In the genomic region with DNA sequence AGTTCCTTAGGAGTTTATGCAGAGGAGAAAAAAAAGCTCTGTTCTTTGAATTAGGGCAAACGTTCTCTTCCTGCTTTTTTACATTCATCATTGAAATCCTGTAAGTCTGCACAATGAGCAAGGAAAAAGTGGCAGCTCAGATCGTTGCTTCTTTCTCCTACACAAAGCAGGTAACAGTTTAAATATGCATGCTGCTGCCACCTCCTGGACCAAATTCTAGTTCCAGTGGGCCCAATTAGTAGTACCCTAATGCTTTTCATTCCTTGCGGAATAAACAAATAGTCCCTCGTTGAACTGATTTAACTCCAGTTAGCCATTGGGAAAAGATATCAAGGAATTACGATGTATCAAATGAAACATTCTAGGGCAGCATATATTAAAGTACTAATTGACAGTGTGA, we compare ENCODE assay signal across 13 cellular contexts. TPM values are rescaled to one million over a fixed set of nuclear protein-coding genes. Genes with fewer than 3 reads are reported as not detected.
DNase-seq lines count a peak whose midpoint lies in the region; ATAC-seq, FAIRE-seq and TF ChIP-seq lines count a peak whose summit lies in the region.
"Had no signal": no experiment of that assay in that cellular context is flagged by ENCODE, and none has a peak within 500 bp of the region (broad histone marks: within the 10 kb centered on the region; RNA-seq: fewer than 3 reads in every experiment).

No MANE protein-coding gene starts in this region.

- in situ Hi-C loops in brain microvascular endothelial cell (cut with HindIII; ENCODE audit: low pct_ligation_motif_present, low sequenced_read_pairs): no loop called here

- H3K27ac ChIP-seq in brain microvascular endothelial cell: no peak overlapping the region

- intact Hi-C loops in left colon (cut with DNase I, micrococcal nuclease): no loop called here

- DNase-seq in Ammon's horn (ENCODE audit: low spot score) (peak; percentile 35), GM19239 (ENCODE audit: insufficient read length, low spot score) (no peak), brain microvascular endothelial cell (no peak), left colon (no peak), GM20000 (ENCODE audit: low spot score) (no peak), OCI-M2 (lab: John Stamatoyannopoulos, UW; ENCODE audit: unreplicated experiment) (no peak)
- DNase-seq: activated naive CD4-positive, alpha-beta T cell; DMS53; stimulated activated CD8-positive, alpha-beta memory T cell treated with anti-CD3 and anti-CD28 coated beads, Interleukin-4, amount 100 ng/mL, for 48 hours had no signal

- H3K27me3 ChIP-seq in brain microvascular endothelial cell (replicated peaks): no peaks in the 10 kb centered on the region

- ATAC-seq in left colon (peak; percentile 45), HG03039 (IDR thresholded peaks at IDR 0.05; ENCODE audit: unreplicated experiment) (no peak), GM21528 (IDR thresholded peaks at IDR 0.05; ENCODE audit: low FRiP score, unreplicated experiment) (no peak)

- FAIRE-seq in GM19239 (lab: Jason Lieb, UNC): peak; percentile 26
- FAIRE-seq: endometrium had no signal

- TF ChIP-seq CTCF in brain microvascular endothelial cell (IDR thresholded peaks at IDR 0.05; ENCODE audit: low read depth, low read length, missing control alignments) (peak; percentile 43), GM20000 (IDR thresholded peaks at IDR 0.05; ENCODE audit: extremely low read depth, missing control alignments) (no peak)

- no peak overlapping the region for H3K4me3 ChIP-seq in brain microvascular endothelial cell (ENCODE audit: low read depth, low read length)
- H3K4me3 ChIP-seq: lung had no signal

- H3K36me3 ChIP-seq in brain microvascular endothelial cell (replicated peaks): peaks cover 30% of the 10 kb centered on the region

RNA-seq across cellular contexts. Expression of a gene that starts 20.1 kb away (rescaled TPM):
- total RNA-seq in left colon: 10 to 100 TPM; 59.4 to 64.9 TPM

RNA-seq across cellular contexts. Expression of a gene that starts 55.1 kb away (rescaled TPM):
- total RNA-seq in left colon: under 1 TPM; 0.08 to 0.09 TPM
